ENCODE assay signal across 28 cellular contexts in genomic region chr2:16971722-16972234, GRCh38.
"Had no signal": no experiment of that assay in that cellular context is flagged by ENCODE, and none has a peak within 500 bp of the region (broad histone marks: within the 10 kb centered on the region; RNA-seq: fewer than 3 reads in every experiment).

No MANE protein-coding gene starts in this region.

- H3K4me3 ChIP-seq: adrenal gland, body of pancreas, cardiac muscle cell, gastroesophageal sphincter, ovary, skin epidermis, uterus had no signal

- DNase-seq: activated CD4-positive, alpha-beta T cell treated with anti-CD3 and anti-CD28 coated beads for 4 hours; activated CD4-positive, alpha-beta T cell treated with anti-CD3 and anti-CD28 coated beads, Interleukin-2, amount 50 U/mL, for 4 hours; activated CD8-positive, alpha-beta memory T cell treated with anti-CD3 and anti-CD28 coated beads for 24 hours; activated effector memory CD4-positive, alpha-beta T cell treated with anti-CD3 and anti-CD28 coated beads, Interleukin-2, amount 50 U/mL, for 16 hours; activated naive CD4-positive, alpha-beta T cell treated with anti-CD3 and anti-CD28 coated beads for 36 hours; activated naive CD8-positive, alpha-beta T cell treated with anti-CD3 and anti-CD28 coated beads for 36 hours; activated T-cell treated with anti-CD3 and anti-CD28 coated beads, Interleukin-2, amount 50 U/mL, for 1 hour; adrenal gland; aorta; body of pancreas; hippocampal formation; left colon; midbrain; naive thymus-derived CD4-positive, alpha-beta T cell; ovary; stimulated activated CD4-positive, alpha-beta T cell treated with anti-CD3 and anti-CD28 coated beads, Interleukin-12 subunit alpha, Interleukin-12 subunit beta, amount 100 ng/mL, for 4 hours; stimulated activated CD4-positive, alpha-beta T cell treated with anti-CD3 and anti-CD28 coated beads, Interleukin-4, amount 100 ng/mL, for 1 hour; stimulated activated naive CD8-positive, alpha-beta T cell treated with anti-CD3 and anti-CD28 coated beads, Interleukin-15, amount 100 ng/mL, for 72 hours; substantia nigra; uterus had no signal

- ATAC-seq: body of pancreas; gastroesophageal sphincter; left colon; naive thymus-derived CD4-positive, alpha-beta T cell; sciatic nerve; stimulated activated effector memory CD8-positive, alpha-beta T cell treated with anti-CD3 and anti-CD28 coated beads, Interleukin-12 subunit alpha, Interleukin-12 subunit beta, amount 100 ng/mL, for 72 hours; stimulated activated naive CD8-positive, alpha-beta T cell treated with anti-CD3 and anti-CD28 coated beads, Interleukin-15, amount 100 ng/mL, for 72 hours had no signal

- FAIRE-seq: endothelial cell of umbilical vein, keratinocyte, TTC549 had no signal

- H3K27me3 ChIP-seq: adrenal gland, body of pancreas, cardiac muscle cell, gastroesophageal sphincter, ovary, uterus had no signal

- H3K36me3 ChIP-seq: adrenal gland, cardiac muscle cell, gastroesophageal sphincter, ovary, uterus had no signal
